In the genomic region with DNA sequence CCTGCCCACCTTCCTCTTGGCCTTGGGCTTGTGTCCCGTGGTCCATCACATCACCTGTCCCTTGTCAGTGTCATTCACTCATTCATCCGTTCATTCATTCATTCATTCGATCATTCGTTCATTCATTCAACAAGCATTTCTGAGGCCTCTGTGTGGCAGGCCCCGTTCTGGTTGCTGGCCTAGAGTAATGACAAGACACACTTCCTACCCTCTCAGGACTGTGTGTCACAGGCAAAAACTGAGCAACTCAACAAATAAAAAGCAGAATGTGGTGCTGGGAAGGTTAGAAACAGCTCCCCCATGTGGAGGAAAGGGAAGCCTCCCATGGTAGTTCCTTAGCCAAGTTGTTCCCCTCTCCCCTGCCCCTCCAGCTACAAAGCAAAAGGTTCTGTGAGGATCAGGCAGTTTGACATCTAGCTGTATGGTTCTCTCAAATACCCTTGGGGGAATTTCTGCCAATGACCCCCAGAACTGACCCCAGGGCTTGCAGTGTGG, we compare ENCODE assay signal across 10 cellular contexts. TPM values are rescaled to one million over a fixed set of nuclear protein-coding genes. Genes with fewer than 3 reads are reported as not detected.
DNase-seq lines count a peak whose midpoint lies in the region; ATAC-seq and TF ChIP-seq lines count a peak whose summit lies in the region.
"Had no signal": no experiment of that assay in that cellular context is flagged by ENCODE, and none has a peak within 500 bp of the region (broad histone marks: within the 10 kb centered on the region; RNA-seq: fewer than 3 reads in every experiment).

No MANE protein-coding gene starts in this region.

- POLR2A ChIA-PET in A673 (lab: Charles Lee; ENCODE audit: low non-redundant PET) = no interaction called here

- no peaks in the 10 kb centered on the region for H3K9me3 ChIP-seq in A673 (ENCODE audit: low read depth, low read length, poor library complexity, severe bottlenecking)

- CTCF ChIA-PET in A673 (lab: Charles Lee) = interaction anchor here (0.5 to 1.5 kb wide), 4 partner anchors 10 to 170 kb away, joined by 3 to 10 read pairs (median 4); no protein-coding TSS in a partner anchor

- peak; percentile 70 for DNase-seq in A673 (ENCODE audit: low spot score)
- peak; percentile 62 for DNase-seq in GM13976 (ENCODE audit: low spot score)
- DNase-seq in RKO (ENCODE audit: low spot score) = peak; percentile 51
- peak; percentile 46 for DNase-seq in fibroblast of pulmonary artery (ENCODE audit: low read depth)
- no peak for DNase-seq in epidermal melanocyte (ENCODE audit: insufficient read length, low spot score)
- DNase-seq in NCI-H2227 (lab: John Stamatoyannopoulos, UW; ENCODE audit: unreplicated experiment) = no peak

- no peak overlapping the region for H3K4me3 ChIP-seq in A673 (ENCODE audit: low read depth, low read length, poor library complexity, severe bottlenecking)
- no peak overlapping the region for H3K4me3 ChIP-seq in fibroblast of pulmonary artery (replicated peaks; ENCODE audit: low read depth, low read length)

- intact Hi-C loops in A673 (cut with micrococcal nuclease; ENCODE audit: unreplicated experiment) = no loop called here

- no peaks in the 10 kb centered on the region for H3K27me3 ChIP-seq in A673 (replicated peaks; ENCODE audit: insufficient read depth, low read depth, low read length, poor library complexity)

- H3K36me3 ChIP-seq in A673 (ENCODE audit: insufficient read depth, low read length, poor library complexity, severe bottlenecking) = no peaks in the 10 kb centered on the region

- in situ Hi-C loops in GM13976 (cut with MboI; ENCODE audit: low sequenced_read_pairs, unreplicated experiment) = no loop called here

- TF ChIP-seq CTCF in A673 (conservative IDR thresholded peaks at IDR 0.05; ENCODE audit: low read depth, low read length) (peak; percentile 85), GM13976 (IDR thresholded peaks at IDR 0.05; ENCODE audit: borderline replicate concordance, control extremely low read depth, extremely low read depth, insufficient read depth, missing control alignments) (no peak), fibroblast of pulmonary artery (IDR thresholded peaks at IDR 0.05; ENCODE audit: low read length, missing control alignments) (peak; percentile 71)

- no peak overlapping the region for H3K27ac ChIP-seq in A673 (ENCODE audit: low read depth, low read length, poor library complexity, severe bottlenecking)

- ATAC-seq in HG02981 (IDR thresholded peaks at IDR 0.05; ENCODE audit: unreplicated experiment) = no peak
- ATAC-seq in activated CD4-positive, CD25-positive, alpha-beta regulatory T cell treated with anti-CD3 and anti-CD28 coated beads, Interleukin-2, amount 50 U/mL, for 24 hours = no peak

- no peaks in the 10 kb centered on the region for H3K4me1 ChIP-seq in A673 (ENCODE audit: insufficient read depth, low read length, poor library complexity, severe bottlenecking)

- no TSS peak for BruUV-seq in A673 (replicated peaks; lab: Mats Ljungman, UMichigan)

RNA-seq across cellular contexts. Expression of gene OMP, which starts 1.6 kb away (rescaled TPM):
- not detected in 2 replicates for total RNA-seq in A673 (2021)
- total RNA-seq: activated T-helper 2 cell treated with anti-CD3 and anti-CD28 coated beads, Interferon-gamma antibody, Interleukin-2, Interleukin-4, amounts not matched to agents 10 μg/mL and 5 μg/mL and 100 μg/mL, durations not matched to agents 14 hours and 24 hours and 36 hours; mononuclear cell had no signal

RNA-seq across cellular contexts. Expression of gene MYO7A, which starts 27.0 kb away (rescaled TPM):
- total RNA-seq in A673 (2021) = not detected in 2 replicates

RNA-seq across cellular contexts. Expression of gene CAPN5, which starts 34.3 kb away (rescaled TPM):
- total RNA-seq in A673 (2021) = 4.3 and 7.0 TPM in 2 replicates

Comparison
In these comparisons a context has a peak if more than half of its experiments do, and no peak if none do; other contexts are left out.
1. DNase-seq: peak in A673 (single experiment), GM13976 (single experiment), RKO (single experiment) and fibroblast of pulmonary artery (single experiment); none in epidermal melanocyte (single experiment) and NCI-H2227 (single experiment).